In the genomic region with DNA sequence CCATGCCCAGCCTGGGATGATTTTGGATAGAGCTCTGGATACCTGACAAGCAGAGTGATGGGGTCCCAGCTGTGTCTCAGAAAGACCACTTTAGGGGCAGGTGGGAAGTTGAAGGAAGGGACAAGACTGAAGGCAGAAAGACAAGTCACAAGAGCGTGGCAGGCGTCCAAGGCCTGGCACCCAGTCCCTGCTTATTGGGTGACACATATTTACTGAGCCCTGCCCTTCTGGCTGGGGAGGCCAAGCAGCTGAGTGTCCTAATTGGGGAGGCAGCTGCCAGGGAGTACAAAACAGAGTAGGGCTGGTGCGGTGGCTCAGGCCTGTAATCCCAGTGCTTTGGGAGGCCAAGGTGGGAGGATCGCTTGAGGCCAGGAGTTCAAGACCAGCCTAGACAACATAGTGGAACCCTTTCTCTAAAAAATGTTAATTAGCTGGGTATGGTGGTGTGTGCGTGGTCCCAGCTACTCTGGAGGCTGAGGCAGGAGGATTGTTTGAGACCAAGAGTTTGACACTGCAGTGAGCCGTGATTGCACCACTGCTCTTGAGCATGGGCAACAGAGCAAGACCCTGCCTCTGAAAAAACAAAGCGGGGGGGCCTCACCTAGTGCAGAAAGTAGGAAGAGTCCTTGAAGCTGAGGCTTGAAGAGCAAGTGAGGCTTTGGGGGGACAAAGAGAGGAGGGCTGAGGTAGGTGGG, we compare ENCODE assay signal across 1 cellular context.
TF ChIP-seq lines count a peak whose summit lies in the region.

No MANE protein-coding gene starts in this region.

TF ChIP-seq in H1, 55 proteins besides CTCF, POLR2A, EP300 and RAD21:
- TF ChIP-seq KDM4A (IDR thresholded peaks at IDR 0.05; ENCODE audit: low read depth, low read length, severe bottlenecking) (no peak), HDAC2 (IDR thresholded peaks at IDR 0.05; ENCODE audit: borderline replicate concordance in 1 of 2, low read depth in 2 of 2, low read length in 2 of 2) (no peak), BCL11A (IDR thresholded peaks at IDR 0.05; ENCODE audit: low read depth in 2 of 2, low read length in 2 of 2) (no peak), SIRT6 (IDR thresholded peaks at IDR 0.05; ENCODE audit: low read length) (no peak), SP2 (IDR thresholded peaks at IDR 0.05; ENCODE audit: low read length) (no peak), YY1 (IDR thresholded peaks at IDR 0.05; ENCODE audit: low read depth, low read length) (no peak), HDAC6 (IDR thresholded peaks at IDR 0.05; ENCODE audit: low read depth, low read length) (no peak), SP4 (IDR thresholded peaks at IDR 0.05; ENCODE audit: low read length) (no peak), KDM5A (IDR thresholded peaks at IDR 0.05; ENCODE audit: low read length) (no peak), GABPA (IDR thresholded peaks at IDR 0.05; ENCODE audit: borderline replicate concordance, insufficient read depth, low read length) (no peak)
